Comparison of ENCODE assay signal across 1 cellular context in genomic region chr20:16596991-16597390, GRCh38.
TF ChIP-seq lines count a peak whose summit lies in the region.

No MANE protein-coding gene starts in this region.

TF ChIP-seq in HepG2, 621 proteins besides CTCF, POLR2A, EP300 and RAD21 (continued from another document):
- no peak for TF ChIP-seq ZMAT3 (CRISPR knock-in tag; conservative IDR thresholded peaks at IDR 0.05)
- no peak for TF ChIP-seq DMAP1 (CRISPR knock-in tag; IDR thresholded peaks at IDR 0.05)
